In genomic region chrY:8594657-8595056, GRCh38 we compare ENCODE assay signal across 32 cellular contexts.
"Had no signal": no experiment of that assay in that cellular context is flagged by ENCODE, and none has a peak within 500 bp of the region (broad histone marks: within the 10 kb centered on the region; RNA-seq: fewer than 3 reads in every experiment).

No MANE protein-coding gene starts in this region.

- ATAC-seq: activated naive CD4-positive, alpha-beta T cell treated with anti-CD3 and anti-CD28 coated beads, Interleukin-2, amount 50 U/mL, for 72 hours; activated naive CD8-positive, alpha-beta T cell treated with anti-CD3 and anti-CD28 coated beads, Interleukin-2, amount 50 U/mL, for 24 hours; activated T-cell treated with anti-CD3 and anti-CD28 coated beads, Interleukin-2, amount 50 U/mL, for 4 hours; activated T-cell treated with anti-CD3 and anti-CD28 coated beads, Interleukin-2, amount 50 U/mL, for 72 hours; activated T-helper 17 cell treated with anti-CD3 and anti-CD28 coated beads, Interleukin-2, amount 50 U/mL, for 72 hours; body of pancreas had no signal

- H3K27ac ChIP-seq: adrenal gland, ascending aorta, body of pancreas, brain microvascular endothelial cell, breast epithelium, cardiac muscle cell had no signal

- DNase-seq: activated effector memory CD4-positive, alpha-beta T cell treated with anti-CD3 and anti-CD28 coated beads, Interleukin-2, amount 50 U/mL, for 16 hours; activated effector memory CD4-positive, alpha-beta T cell treated with Interleukin-2 at 50 U/mL for 16 hours; activated gamma-delta T cell; activated gamma-delta T cell treated with Interleukin-2 at 50 U/mL for 16 hours; activated naive CD4-positive, alpha-beta T cell; activated naive CD4-positive, alpha-beta T cell treated with anti-CD3 and anti-CD28 coated beads for 36 hours; activated naive CD4-positive, alpha-beta T cell treated with anti-CD3 and anti-CD28 coated beads, Interleukin-2, amount 10 ng/mL, durations not matched to agents 7 days and 5 days; activated naive CD4-positive, alpha-beta T cell treated with anti-CD3 and anti-CD28 coated beads, Interleukin-2, amount 50 U/mL, for 16 hours; activated naive CD4-positive, alpha-beta T cell treated with Interleukin-2 at 50 U/mL for 16 hours; activated naive CD8-positive, alpha-beta T cell treated with anti-CD3 and anti-CD28 coated beads for 36 hours; activated naive CD8-positive, alpha-beta T cell treated with anti-CD3 and anti-CD28 coated beads, Interleukin-2, amount 10 ng/mL, durations not matched to agents 7 days and 5 days; activated naive CD8-positive, alpha-beta T cell treated with anti-CD3 and anti-CD28 coated beads, Interleukin-2, amount 50 U/mL, for 24 hours; activated T-cell treated with anti-CD3 and anti-CD28 coated beads, Interleukin-2, amount 50 U/mL, for 1 hour; activated T-cell treated with anti-CD3 and anti-CD28 coated beads, Interleukin-2, amount 50 U/mL, for 24 hours; activated T-cell treated with anti-CD3 and anti-CD28 coated beads, Interleukin-2, amount 50 U/mL, for 4 hours; activated T-cell treated with anti-CD3 and anti-CD28 coated beads, Interleukin-2, amount 50 U/mL, for 48 hours; activated T-cell treated with anti-CD3 and anti-CD28 coated beads, Interleukin-2, amount 50 U/mL, for 72 hours; adrenal gland; amniotic stem cell; amygdala; anterior cingulate cortex; aorta; body of pancreas; brain microvascular endothelial cell; caudate nucleus; central memory CD4-positive, alpha-beta T cell; cerebellar nuclear complex had no signal

- H3K27me3 ChIP-seq: adrenal gland, ascending aorta, body of pancreas, brain microvascular endothelial cell, breast epithelium, cardiac muscle cell had no signal

- H3K9me3 ChIP-seq: adrenal gland, ascending aorta, body of pancreas, breast epithelium had no signal

- H3K4me1 ChIP-seq: adrenal gland, ascending aorta, body of pancreas, breast epithelium had no signal

- H3K4me3 ChIP-seq: adrenal gland, ascending aorta, body of pancreas, breast epithelium, cardiac muscle cell had no signal
